In genomic region chrX:35798042-35798441, GRCh38 we compare ENCODE assay signal across 10 cellular contexts. TPM values are rescaled to one million over a fixed set of nuclear protein-coding genes. Genes with fewer than 3 reads are reported as not detected.
"Had no signal": no experiment of that assay in that cellular context is flagged by ENCODE, and none has a peak within 500 bp of the region (broad histone marks: within the 10 kb centered on the region; RNA-seq: fewer than 3 reads in every experiment).

Gene MAGEB16 (plus strand): TSS chrX:35798342. CDS start chrX:35802197, 3,855 bp downstream.

- H3K27ac ChIP-seq: HL-60 had no signal

- DNase-seq: H9, HCEC 1CT, KG1 had no signal

- ATAC-seq: GM23338, HepG2 had no signal

- H3K4me3 ChIP-seq: GM23338 had no signal

- H3K4me2 ChIP-seq: GM23338 had no signal

- H2AFZ ChIP-seq: GM23338 had no signal

- FAIRE-seq: H1, H54, HepG2 had no signal

RNA-seq across cellular contexts. Expression of gene MAGEB16, which starts in this region (rescaled TPM):
- total RNA-seq: H1, H9, HepG2, HT1080 had no signal
- polyA plus RNA-seq: GM23338, H1, HepG2, IgD-negative memory B cell had no signal
